13 cellular contexts compared by ENCODE assay signal in the genomic region with DNA sequence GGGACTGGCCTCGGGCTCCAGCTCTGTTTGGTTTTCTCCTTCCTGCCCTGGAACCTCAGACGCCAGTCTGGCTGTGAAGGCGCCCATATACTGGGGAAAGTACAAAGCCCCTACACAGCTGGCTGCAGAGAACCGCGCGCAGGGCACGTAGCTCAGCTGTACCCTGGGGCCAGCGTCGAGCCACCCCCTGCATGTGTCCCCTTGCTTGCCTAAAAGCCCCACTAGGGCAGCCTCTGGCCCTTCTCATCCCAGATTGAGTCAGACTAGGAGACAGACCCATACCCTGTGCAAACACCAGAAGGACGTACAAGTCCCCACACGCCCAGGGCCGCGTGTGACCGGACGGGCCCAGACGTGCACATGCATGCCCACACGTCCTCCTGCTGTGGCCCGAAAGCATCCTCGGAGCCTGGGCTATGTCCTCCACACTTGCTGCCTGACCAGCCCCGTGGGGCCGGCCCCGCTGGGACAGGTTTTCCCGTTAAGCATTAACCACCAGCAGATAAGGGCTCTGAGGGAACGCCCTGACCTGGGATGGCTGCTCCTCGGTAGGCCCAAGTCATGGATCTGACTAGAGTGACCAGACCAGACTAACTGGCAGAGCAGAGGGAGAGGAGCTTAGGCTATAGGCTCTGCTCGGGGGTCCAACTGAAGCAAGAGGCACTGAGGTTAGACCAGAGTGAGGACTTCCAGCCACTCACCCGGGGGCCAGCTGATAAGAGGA. TPM values are rescaled to one million over a fixed set of nuclear protein-coding genes. Genes with fewer than 3 reads are reported as not detected.
DNase-seq lines count a peak whose midpoint lies in the region; ATAC-seq, FAIRE-seq and TF ChIP-seq lines count a peak whose summit lies in the region.
"Had no signal": no experiment of that assay in that cellular context is flagged by ENCODE, and none has a peak within 500 bp of the region (broad histone marks: within the 10 kb centered on the region; RNA-seq: fewer than 3 reads in every experiment).

No MANE protein-coding gene starts in this region.

- H3K4me3 ChIP-seq in A549 = no peak overlapping the region
- no peak overlapping the region for H3K4me3 ChIP-seq in HCT116 (replicated peaks in 1 of 2; ENCODE audit: low read depth in 1 of 2, low read length in 2 of 2)
- no peak overlapping the region for H3K4me3 ChIP-seq in astrocyte (ENCODE audit: insufficient read depth, low read depth, low read length)
- no peak overlapping the region for H3K4me3 ChIP-seq in mesenchymal stem cell (ENCODE audit: insufficient read depth in 1 of 2, low read depth in 1 of 2, low read length in 2 of 2)
- no peak overlapping the region for H3K4me3 ChIP-seq in MM.1S (ENCODE audit: low read length)

- peak overlapping the region; percentile 49 for H2AK5ac ChIP-seq in mesenchymal stem cell (ENCODE audit: low read length, severe bottlenecking)

- H3K27me3 Mint-ChIP-seq in astrocyte (ENCODE audit: low read depth, unreplicated experiment) = peaks cover 22% of the 10 kb centered on the region
- H3K27me3 Mint-ChIP-seq in activated T-helper 1 cell treated with anti-CD3 and anti-CD28 coated beads, Interleukin-12 subunit alpha, Interleukin-12 subunit beta, Interleukin-2, Interleukin-4 antibody, amounts not matched to agents 30 ng/mL and 10 ng/mL and 1 ng/mL, durations not matched to agents 14 hours and 24 hours and 36 hours (ENCODE audit: insufficient read depth) = peaks cover 2% of the 10 kb centered on the region

- H3K9me3 ChIP-seq in A549 = no peaks in the 10 kb centered on the region
- no peaks in the 10 kb centered on the region for H3K9me3 ChIP-seq in HCT116 (ENCODE audit: control insufficient read depth in 1 of 2, insufficient read depth in 1 of 2, low read depth in 1 of 2, low read length in 2 of 2)
- H3K9me3 ChIP-seq in astrocyte (ENCODE audit: insufficient read depth, low read depth, low read length) = no peaks in the 10 kb centered on the region
- H3K9me3 ChIP-seq in mesenchymal stem cell (ENCODE audit: control insufficient read depth, low read length) = no peaks in the 10 kb centered on the region
- no peaks in the 10 kb centered on the region for H3K9me3 ChIP-seq in MM.1S (replicated peaks; ENCODE audit: insufficient read depth, low read length)

- RAD21 ChIA-PET in HCT116 (lab: Charles Lee; ENCODE audit: low non-redundant PET in 1 of 2, low total read pairs in 2 of 2, uncharacterized antibody in 2 of 2, unreplicated experiment in 2 of 2) = no interaction called here

- intact Hi-C loops in HCT116 (cut with micrococcal nuclease) = no loop called here
- intact Hi-C loops in activated T-helper 1 cell treated with anti-CD3 and anti-CD28 coated beads, Interleukin-12 subunit alpha, Interleukin-12 subunit beta, Interleukin-2, Interleukin-4 antibody, amounts not matched to agents 30 ng/mL and 10 ng/mL and 1 ng/mL, durations not matched to agents 14 hours and 24 hours and 36 hours (cut with micrococcal nuclease) = no loop called here

- H3K36me3 Mint-ChIP-seq in astrocyte (ENCODE audit: low read depth, unreplicated experiment) = peaks cover 2% of the 10 kb centered on the region
- H3K36me3 Mint-ChIP-seq in activated T-helper 1 cell treated with anti-CD3 and anti-CD28 coated beads, Interleukin-12 subunit alpha, Interleukin-12 subunit beta, Interleukin-2, Interleukin-4 antibody, amounts not matched to agents 30 ng/mL and 10 ng/mL and 1 ng/mL, durations not matched to agents 14 hours and 24 hours and 36 hours (ENCODE audit: low read depth) = no peaks in the 10 kb centered on the region
- H3K36me3 Mint-ChIP-seq: activated naive CD8-positive, alpha-beta T cell had no signal

- POLR2A ChIA-PET in A549 (lab: Yijun Ruan, JAX) (interaction anchor here (1.0 to 1.1 kb wide), 2 partner anchors 59 to 137 kb away, joined by 3 to 5 read pairs; no protein-coding TSS in a partner anchor), HCT116 (lab: Charles Lee) (no interaction called here)

- peak overlapping the region; percentile 73 to 89; a peak in 5 of 6 replicates for H3K27ac ChIP-seq in A549
- H3K27ac ChIP-seq in HCT116 (ENCODE audit: low read depth, low read length) = peak overlapping the region; percentile 12; the same call in 1 of the 2 replicates
- no peak overlapping the region for H3K27ac ChIP-seq in astrocyte (ENCODE audit: low read depth, low read length)
- H3K27ac ChIP-seq in mesenchymal stem cell (ENCODE audit: low read length, poor library complexity, severe bottlenecking) = no peak overlapping the region
- no peak overlapping the region for H3K27ac ChIP-seq in MM.1S (ENCODE audit: low read length)

- peak overlapping the region; percentile 60 to 69 for H3K4ac ChIP-seq in mesenchymal stem cell (ENCODE audit: low read depth in 1 of 2, low read length in 2 of 2)

- CTCF ChIA-PET in A549 (lab: Yijun Ruan, JAX) (interaction anchor here (0.6 to 13.7 kb wide), 25 partner anchors 11 to 322 kb away, joined by 3 to 605 read pairs (median 28); a partner anchor contains a TSS), HCT116 (lab: Charles Lee) (interaction anchor here (0.6 to 5.0 kb wide), 4 partner anchors 137 to 983 kb away, joined by 3 to 259 read pairs (median 6); no protein-coding TSS in a partner anchor)

- peak overlapping the region; percentile 36 for H2BK120ac ChIP-seq in mesenchymal stem cell (ENCODE audit: low read depth, low read length)

- TF ChIP-seq POLR2A in A549 (IDR thresholded peaks at IDR 0.05; ENCODE audit: low read length) (no peak), HCT116 (IDR thresholded peaks at IDR 0.05; ENCODE audit: borderline replicate concordance, extremely low read depth, insufficient read depth, insufficient read length) (no peak)

- H3K79me1 ChIP-seq in mesenchymal stem cell (replicated peaks; ENCODE audit: low read length, poor library complexity, severe bottlenecking) = no peaks in the 10 kb centered on the region

- DNase-seq in A549 (ENCODE audit: low read depth in 1 of 2, low spot score in 1 of 2) (no peak), HCT116 (ENCODE audit: low read depth, low spot score) (no peak), astrocyte (ENCODE audit: low read depth) (no peak), mesenchymal stem cell (no peak), MM.1S (no peak), KG1 (lab: John Stamatoyannopoulos, UW) (no peak), occipital lobe (lab: John Stamatoyannopoulos, UW) (no peak)
- no peak for DNase-seq in activated T-helper 1 cell treated with anti-CD3 and anti-CD28 coated beads, Interleukin-12 subunit alpha, Interleukin-12 subunit beta, Interleukin-2, Interleukin-4 antibody, amounts not matched to agents 30 ng/mL and 10 ng/mL and 1 ng/mL, durations not matched to agents 14 hours and 24 hours and 36 hours (ENCODE audit: low spot score)
- DNase-seq: NCI-H226 had no signal

- no TSS peak for BruUV-seq in HCT116 (replicated peaks; lab: Mats Ljungman, UMichigan)

- FAIRE-seq in A549 (lab: Jason Lieb, UNC) (no peak), astrocyte (lab: Jason Lieb, UNC) (no peak)
- FAIRE-seq: endothelial cell of umbilical vein, H54 had no signal

- H4K20me1 ChIP-seq in HCT116 (ENCODE audit: insufficient read depth) (no peaks in the 10 kb centered on the region), astrocyte (ENCODE audit: insufficient read depth, low read length) (no peaks in the 10 kb centered on the region), MM.1S (ENCODE audit: insufficient read depth, low read length) (no peaks in the 10 kb centered on the region)

- no peak overlapping the region for H2BK15ac ChIP-seq in mesenchymal stem cell (ENCODE audit: low read depth, poor library complexity, severe bottlenecking)

- H3K18ac ChIP-seq in mesenchymal stem cell (ENCODE audit: low read depth in 1 of 2, low read length in 2 of 2) = peak overlapping the region; percentile 53 to 67

- no peak overlapping the region for H3K9ac ChIP-seq in HCT116 (ENCODE audit: low read length)
- no peak overlapping the region for H3K9ac ChIP-seq in astrocyte (ENCODE audit: low read length)
- no peak overlapping the region for H3K9ac ChIP-seq in mesenchymal stem cell (ENCODE audit: low read length)
- no peak overlapping the region for H3K9ac ChIP-seq in MM.1S (ENCODE audit: low read length)

- H3K9me3 Mint-ChIP-seq in astrocyte (ENCODE audit: unreplicated experiment) = no peaks in the 10 kb centered on the region
- no peaks in the 10 kb centered on the region for H3K9me3 Mint-ChIP-seq in activated T-helper 1 cell treated with anti-CD3 and anti-CD28 coated beads, Interleukin-12 subunit alpha, Interleukin-12 subunit beta, Interleukin-2, Interleukin-4 antibody, amounts not matched to agents 30 ng/mL and 10 ng/mL and 1 ng/mL, durations not matched to agents 14 hours and 24 hours and 36 hours
- H3K9me3 Mint-ChIP-seq: stimulated activated naive CD8-positive, alpha-beta T cell treated with anti-CD3 and anti-CD28 coated beads, Interleukin-15, amount 100 ng/mL, for 72 hours had no signal

- peak overlapping the region; percentile 52 for H4K91ac ChIP-seq in mesenchymal stem cell (ENCODE audit: low read length)

- H2AFZ ChIP-seq in HCT116 (ENCODE audit: low read depth, low read length, poor library complexity, severe bottlenecking) = no peak overlapping the region
- no peak overlapping the region for H2AFZ ChIP-seq in astrocyte (ENCODE audit: low read depth, low read length)
- H2AFZ ChIP-seq in mesenchymal stem cell (ENCODE audit: low read depth, low read length) = peak overlapping the region; percentile 36
- H2AFZ ChIP-seq in MM.1S (ENCODE audit: low read length) = no peak overlapping the region

- ATAC-seq in A549 (no peak), HCT116 (no peak)
- ATAC-seq: stimulated activated naive CD8-positive, alpha-beta T cell treated with anti-CD3 and anti-CD28 coated beads, Interleukin-15, amount 100 ng/mL, for 72 hours had no signal

- peak overlapping the region; percentile 33 for H4K8ac ChIP-seq in mesenchymal stem cell (ENCODE audit: low read length)

- TF ChIP-seq CTCF in A549 (IDR thresholded peaks at IDR 0.05) (no peak), HCT116 (IDR thresholded peaks at IDR 0.05 in 2 of 3, conservative IDR thresholded peaks at IDR 0.05 in 1 of 3; ENCODE audit: borderline replicate concordance in 1 of 3, insufficient read depth in 1 of 3, low read depth in 2 of 3, low read length in 2 of 3) (no peak), astrocyte (IDR thresholded peaks at IDR 0.05; ENCODE audit: insufficient read depth, low read depth, low read length) (no peak), MM.1S (IDR thresholded peaks at IDR 0.05; ENCODE audit: low read length) (no peak)

- no peak overlapping the region for H2BK5ac ChIP-seq in mesenchymal stem cell (ENCODE audit: low read depth, low read length, poor library complexity, severe bottlenecking)

- peaks cover 80% of the 10 kb centered on the region for H3K4me1 ChIP-seq in A549
- peaks cover 69 to 96% of the 10 kb centered on the region in 2 experiments for H3K4me1 ChIP-seq in HCT116 (ENCODE audit: control insufficient read depth in 1 of 2, insufficient read depth in 2 of 2, low read length in 2 of 2)
- H3K4me1 ChIP-seq in astrocyte (ENCODE audit: insufficient read depth, low read length) = peaks cover 40% of the 10 kb centered on the region
- peaks cover 83% of the 10 kb centered on the region for H3K4me1 ChIP-seq in mesenchymal stem cell (ENCODE audit: control insufficient read depth, insufficient read depth, low read depth, low read length)
- no peaks in the 10 kb centered on the region for H3K4me1 ChIP-seq in MM.1S (ENCODE audit: low read length)

- H3K23ac ChIP-seq in mesenchymal stem cell (ENCODE audit: low read length in 2 of 2) = no peak overlapping the region

- no peak overlapping the region for H3K4me3 Mint-ChIP-seq in astrocyte (ENCODE audit: unreplicated experiment)
- no peak overlapping the region for H3K4me3 Mint-ChIP-seq in activated T-helper 1 cell treated with anti-CD3 and anti-CD28 coated beads, Interleukin-12 subunit alpha, Interleukin-12 subunit beta, Interleukin-2, Interleukin-4 antibody, amounts not matched to agents 30 ng/mL and 10 ng/mL and 1 ng/mL, durations not matched to agents 14 hours and 24 hours and 36 hours
- H3K4me3 Mint-ChIP-seq: activated naive CD8-positive, alpha-beta T cell; stimulated activated naive CD8-positive, alpha-beta T cell treated with anti-CD3 and anti-CD28 coated beads, Interleukin-15, amount 100 ng/mL, for 72 hours had no signal

- H3K27me3 ChIP-seq in HCT116 (ENCODE audit: insufficient read depth, low read length) (no peaks in the 10 kb centered on the region), astrocyte (ENCODE audit: insufficient read depth, low read length) (no peaks in the 10 kb centered on the region), mesenchymal stem cell (ENCODE audit: control insufficient read depth in 1 of 2, insufficient read depth in 1 of 2, low read length in 2 of 2) (peaks cover 0 to 59% of the 10 kb centered on the region in 2 experiments), MM.1S (replicated peaks; ENCODE audit: insufficient read depth, low read length) (peaks cover 100% of the 10 kb centered on the region)

- H3K27ac Mint-ChIP-seq in astrocyte (ENCODE audit: unreplicated experiment) = peak overlapping the region; percentile 58
- H3K27ac Mint-ChIP-seq in activated T-helper 1 cell treated with anti-CD3 and anti-CD28 coated beads, Interleukin-12 subunit alpha, Interleukin-12 subunit beta, Interleukin-2, Interleukin-4 antibody, amounts not matched to agents 30 ng/mL and 10 ng/mL and 1 ng/mL, durations not matched to agents 14 hours and 24 hours and 36 hours = no peak overlapping the region
- H3K27ac Mint-ChIP-seq: activated naive CD8-positive, alpha-beta T cell; stimulated activated naive CD8-positive, alpha-beta T cell treated with anti-CD3 and anti-CD28 coated beads, Interleukin-15, amount 100 ng/mL, for 72 hours had no signal

- H3K36me3 ChIP-seq in HCT116 (ENCODE audit: control insufficient read depth in 1 of 2, insufficient read depth in 2 of 2, low read length in 2 of 2) (no peaks in the 10 kb centered on the region), astrocyte (ENCODE audit: insufficient read depth, low read length) (no peaks in the 10 kb centered on the region), mesenchymal stem cell (ENCODE audit: control insufficient read depth in 1 of 2, insufficient read depth in 2 of 2, low read depth in 1 of 2, low read length in 2 of 2) (no peaks in the 10 kb centered on the region), MM.1S (replicated peaks; ENCODE audit: insufficient read depth, low read length) (no peaks in the 10 kb centered on the region)

- H3K4me1 Mint-ChIP-seq in astrocyte (ENCODE audit: low read depth, unreplicated experiment) = peaks cover 33% of the 10 kb centered on the region
- no peaks in the 10 kb centered on the region for H3K4me1 Mint-ChIP-seq in activated T-helper 1 cell treated with anti-CD3 and anti-CD28 coated beads, Interleukin-12 subunit alpha, Interleukin-12 subunit beta, Interleukin-2, Interleukin-4 antibody, amounts not matched to agents 30 ng/mL and 10 ng/mL and 1 ng/mL, durations not matched to agents 14 hours and 24 hours and 36 hours (ENCODE audit: low read depth)

- H3K79me2 ChIP-seq in HCT116 (ENCODE audit: insufficient read depth, low read length) (no peaks in the 10 kb centered on the region), astrocyte (ENCODE audit: insufficient read depth, low read length) (no peaks in the 10 kb centered on the region), MM.1S (ENCODE audit: low read length) (no peaks in the 10 kb centered on the region)

- TF ChIP-seq EP300 in A549 (IDR thresholded peaks at IDR 0.05) = no peak

- H2BK12ac ChIP-seq in mesenchymal stem cell (ENCODE audit: low read length in 2 of 2) = peak overlapping the region; percentile 33 to 85

- H3K4me2 ChIP-seq in A549 (peak overlapping the region; percentile 10; the same call in 2 of the 3 replicates), HCT116 (ENCODE audit: low read length) (peak overlapping the region; percentile 19; the same call in 1 of the 2 replicates), astrocyte (ENCODE audit: low read length) (no peak overlapping the region), mesenchymal stem cell (ENCODE audit: low read length, poor library complexity, severe bottlenecking) (no peak overlapping the region), MM.1S (ENCODE audit: low read depth, low read length) (no peak overlapping the region)

- no peak for TF ChIP-seq RAD21 in A549 (conservative IDR thresholded peaks at IDR 0.05 in 1 of 2, IDR thresholded peaks at IDR 0.05 in 1 of 2)
- TF ChIP-seq RAD21 in HCT116 (IDR thresholded peaks at IDR 0.05; ENCODE audit: low read depth) = no peak

- H3F3A ChIP-seq in MM.1S (ENCODE audit: insufficient read depth, low read length) = no peaks in the 10 kb centered on the region

- H3K14ac ChIP-seq in mesenchymal stem cell (ENCODE audit: low read length in 2 of 2) = peak overlapping the region in 1 of 2 experiments; percentile 61

- 52% methylated on average over 12 of the region's 27 CpGs for WGBS in A549 (ENCODE audit: missing lambda C conversion rate)
- WGBS in mesenchymal stem cell = 86% methylated on average over 27 of the region's 27 CpGs

- H3K9me2 ChIP-seq in HCT116 (ENCODE audit: insufficient read depth) (no peaks in the 10 kb centered on the region), MM.1S (replicated peaks; ENCODE audit: insufficient read depth, low read length) (no peaks in the 10 kb centered on the region)

RNA-seq across cellular contexts. Expression of a gene that starts 4.1 kb away (rescaled TPM):
- polyA plus RNA-seq in A549 (2011; rRNA removed) (not detected in 2 replicates), A549 (2017; fragmentation: RNase III; extraction: RNeasy Plus Mini Kit Qiagen cat#74134 plus additional on column Dnase treatment) (0.21 to 0.25 TPM (median 0.22 TPM) in 3 replicates)
- 0.06 TPM in 1 of 2 replicates, not detected in the other for polyA plus RNA-seq in A549 (2012; cell fraction: cytosol; rRNA removed)
- 0.34 and 0.70 TPM in 2 replicates for polyA plus RNA-seq in A549 (2012; cell fraction: nucleus; rRNA removed)
- not detected in 2 replicates for polyA minus RNA-seq in A549 (2011; rRNA and poly(A)+ RNA removed)
- total RNA-seq in HCT116 (2021; ENCODE audit: unreplicated experiment) (1.0 TPM), astrocyte (0.36 and 0.38 TPM in 2 replicates), occipital lobe (not detected)
- polyA plus RNA-seq in HCT116 (2012) = 0.39 and 0.72 TPM in 2 replicates
- not detected for polyA plus RNA-seq in mesenchymal stem cell (2013, experiment 1 of 2)
- polyA plus RNA-seq in mesenchymal stem cell (2013, experiment 2 of 2) = not detected
- not detected in 2 replicates for total RNA-seq in activated T-helper 1 cell treated with anti-CD3 and anti-CD28 coated beads, Interleukin-12 subunit alpha, Interleukin-12 subunit beta, Interleukin-2, Interleukin-4 antibody, amounts not matched to agents 30 ng/mL and 10 ng/mL and 1 ng/mL, durations not matched to agents 14 hours and 24 hours and 36 hours
- total RNA-seq: endothelial cell of umbilical vein had no signal
- polyA plus RNA-seq: endothelial cell of umbilical vein had no signal

RNA-seq across cellular contexts. Expression of a gene that starts 8.1 kb away (rescaled TPM):
- polyA plus RNA-seq in A549 (2011; rRNA removed) = not detected in 2 replicates
- not detected in 2 replicates for polyA plus RNA-seq in A549 (2012; cell fraction: cytosol; rRNA removed)
- 0.31 TPM in 1 of 2 replicates, not detected in the other for polyA plus RNA-seq in A549 (2012; cell fraction: nucleus; rRNA removed)
- polyA plus RNA-seq in A549 (2017; fragmentation: RNase III; extraction: RNeasy Plus Mini Kit Qiagen cat#74134 plus additional on column Dnase treatment) = not detected in 3 replicates
- not detected in 2 replicates for polyA minus RNA-seq in A549 (2011; rRNA and poly(A)+ RNA removed)
- total RNA-seq in HCT116 (2021; ENCODE audit: unreplicated experiment) = not detected
- polyA plus RNA-seq in HCT116 (2012) = 0.15 and 0.34 TPM in 2 replicates
- not detected in 2 replicates for total RNA-seq in astrocyte
- polyA plus RNA-seq in mesenchymal stem cell (2013, experiment 1 of 2) = not detected
- 0.07 TPM for polyA plus RNA-seq in mesenchymal stem cell (2013, experiment 2 of 2)
- total RNA-seq in occipital lobe = 0.62 TPM
- total RNA-seq in activated T-helper 1 cell treated with anti-CD3 and anti-CD28 coated beads, Interleukin-12 subunit alpha, Interleukin-12 subunit beta, Interleukin-2, Interleukin-4 antibody, amounts not matched to agents 30 ng/mL and 10 ng/mL and 1 ng/mL, durations not matched to agents 14 hours and 24 hours and 36 hours = not detected in 2 replicates
- total RNA-seq: endothelial cell of umbilical vein had no signal
- polyA plus RNA-seq: endothelial cell of umbilical vein had no signal

RNA-seq across cellular contexts. Expression of a gene that starts 22.2 kb away (rescaled TPM):
- polyA plus RNA-seq in A549 (2011; rRNA removed) (0.42 and 0.67 TPM in 2 replicates), A549 (2017; fragmentation: RNase III; extraction: RNeasy Plus Mini Kit Qiagen cat#74134 plus additional on column Dnase treatment) (1.7 to 5.5 TPM (median 3.5 TPM) in 3 replicates)
- 0.21 and 0.23 TPM in 2 replicates for polyA plus RNA-seq in A549 (2012; cell fraction: cytosol; rRNA removed)
- 0.13 and 0.15 TPM in 2 replicates for polyA plus RNA-seq in A549 (2012; cell fraction: nucleus; rRNA removed)
- polyA minus RNA-seq in A549 (2011; rRNA and poly(A)+ RNA removed) = 2.8 TPM in 1 of 2 replicates, not detected in the other
- total RNA-seq in HCT116 (2021; ENCODE audit: unreplicated experiment) (1.3 TPM), astrocyte (1.3 and 1.9 TPM in 2 replicates), occipital lobe (0.47 TPM)
- 0.57 and 0.65 TPM in 2 replicates for polyA plus RNA-seq in HCT116 (2012)
- polyA plus RNA-seq in mesenchymal stem cell (2013, experiment 1 of 2) = 1.3 TPM
- 1.3 TPM for polyA plus RNA-seq in mesenchymal stem cell (2013, experiment 2 of 2)
- 257 and 262 TPM in 2 replicates for total RNA-seq in activated T-helper 1 cell treated with anti-CD3 and anti-CD28 coated beads, Interleukin-12 subunit alpha, Interleukin-12 subunit beta, Interleukin-2, Interleukin-4 antibody, amounts not matched to agents 30 ng/mL and 10 ng/mL and 1 ng/mL, durations not matched to agents 14 hours and 24 hours and 36 hours
- total RNA-seq: endothelial cell of umbilical vein had no signal
- polyA plus RNA-seq: endothelial cell of umbilical vein had no signal

Comparison
In these comparisons a context has a peak if more than half of its experiments do, and no peak if none do; other contexts are left out.
1. H3K27ac ChIP-seq: peak in A549 (2 of 2) and HCT116 (single experiment); none in astrocyte (single experiment), mesenchymal stem cell (single experiment) and MM.1S (single experiment).
2. H3K4me2 ChIP-seq: peak in A549 (single experiment) and HCT116 (single experiment); none in astrocyte (single experiment), mesenchymal stem cell (single experiment) and MM.1S (single experiment).
3. RNA of a gene that starts 22.2 kb away (total RNA-seq): 257 to 262 TPM in activated T-helper 1 cell treated with anti-CD3 and anti-CD28 coated beads, Interleukin-12 subunit alpha, Interleukin-12 subunit beta, Interleukin-2, Interleukin-4 antibody, amounts not matched to agents 30 ng/mL and 10 ng/mL and 1 ng/mL, durations not matched to agents 14 hours and 24 hours and 36 hours; 1.3 TPM in HCT116 (single experiment), 1.3 to 1.9 TPM in astrocyte and 0.47 TPM in occipital lobe (single experiment); every median in the first group is over 10 times any median in the second.